Comparison of ENCODE assay signal across 11 cellular contexts in the genomic region with DNA sequence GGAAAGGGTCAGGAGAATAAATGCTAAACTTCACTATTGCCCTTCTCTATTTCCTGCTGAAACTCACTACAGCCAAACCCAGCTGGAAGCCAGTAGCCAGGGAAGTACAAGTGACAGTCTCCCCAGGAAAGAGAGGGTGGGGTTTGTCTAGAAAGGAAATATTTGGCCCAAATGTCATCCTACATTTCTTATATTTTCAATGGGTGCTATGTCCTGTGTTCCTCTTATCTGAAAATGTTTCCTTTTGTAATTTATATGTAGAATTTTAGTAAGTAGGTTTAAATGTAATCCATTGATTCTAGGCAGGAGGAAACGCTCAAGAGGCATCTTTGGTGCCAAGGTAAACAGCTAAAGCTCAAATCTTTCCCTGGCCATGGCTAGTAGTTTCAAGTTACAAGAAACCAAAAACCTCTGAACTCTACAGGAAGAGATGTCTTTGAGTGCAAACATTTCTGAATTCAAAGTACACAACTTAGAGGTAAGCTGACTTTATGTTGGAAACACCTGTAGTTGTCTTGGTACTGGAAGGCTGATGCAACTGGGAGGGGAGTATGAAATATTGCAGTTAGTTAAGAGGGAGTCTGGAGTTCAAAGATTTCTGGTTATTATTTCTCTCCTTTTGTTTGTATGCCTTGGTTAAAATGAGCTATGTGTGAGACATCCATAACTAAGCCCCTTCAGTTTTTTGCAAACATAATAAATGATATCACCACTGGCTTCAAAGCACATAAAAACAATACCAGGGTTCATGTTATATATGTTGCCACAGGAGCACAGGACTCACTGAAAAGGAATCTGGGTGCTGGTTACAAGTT.
DNase-seq lines count a peak whose midpoint lies in the region; ATAC-seq and TF ChIP-seq lines count a peak whose summit lies in the region.
"Had no signal": no experiment of that assay in that cellular context is flagged by ENCODE, and none has a peak within 500 bp of the region (broad histone marks: within the 10 kb centered on the region; RNA-seq: fewer than 3 reads in every experiment).

No MANE protein-coding gene starts in this region.

- H3K4me1 Mint-ChIP-seq in MCF 10A (ENCODE audit: insufficient read depth, unreplicated experiment), result peaks cover 24% of the 10 kb centered on the region

- no peaks in the 10 kb centered on the region for H3K36me3 Mint-ChIP-seq in MCF 10A (ENCODE audit: insufficient read depth, unreplicated experiment)
- no peaks in the 10 kb centered on the region for H3K36me3 Mint-ChIP-seq in activated naive CD4-positive, alpha-beta T cell treated with anti-CD3 and anti-CD28 coated beads, Interleukin-2, amount 50 U/mL, for 72 hours

- no peak for ATAC-seq in activated naive CD4-positive, alpha-beta T cell treated with anti-CD3 and anti-CD28 coated beads, Interleukin-2, amount 50 U/mL, for 72 hours
- ATAC-seq: GM12878, K562 had no signal

- H3K9me3 ChIP-seq in breast epithelium, result no peaks in the 10 kb centered on the region

- DNase-seq in MCF 10A (ENCODE audit: unreplicated experiment) (peak; percentile 59), breast epithelium (ENCODE audit: low spot score in 2 of 2) (no peak), SHP77 (lab: John Stamatoyannopoulos, UW) (peak; percentile 27 to 50), glomerular endothelial cell (ENCODE audit: extremely low read depth, low read depth, low spot score) (peak; percentile 52), caudate nucleus (lab: John Stamatoyannopoulos, UW) (no peak)
- no peak for DNase-seq in stimulated activated CD4-positive, alpha-beta T cell treated with anti-CD3 and anti-CD28 coated beads, Interleukin-1b, Interleukin-23, amount 100 ng/mL, for 48 hours
- DNase-seq in effector CD4-positive, alpha-beta T cell, result no peak
- DNase-seq in activated naive CD4-positive, alpha-beta T cell treated with anti-CD3 and anti-CD28 coated beads, Interleukin-2, amount 50 U/mL, for 72 hours (ENCODE audit: low spot score in 2 of 2), result no peak
- DNase-seq: activated T-cell treated with anti-CD3 and anti-CD28 coated beads, Interleukin-2, amount 50 U/mL, for 1 hour had no signal

- no peaks in the 10 kb centered on the region for H3K27me3 Mint-ChIP-seq in MCF 10A (ENCODE audit: insufficient read depth, unreplicated experiment)

- H3K4me3 ChIP-seq in breast epithelium, result no peak overlapping the region
- H3K4me3 ChIP-seq: GM12878, K562 had no signal

- CTCF ChIA-PET in MCF 10A (lab: Yijun Ruan, JAX), result interaction anchor here (0.6 to 0.9 kb wide), 3 partner anchors 528 to 1519 kb away, joined by 3 read pairs; no protein-coding TSS in a partner anchor

- no peaks in the 10 kb centered on the region for H3K9me3 Mint-ChIP-seq in MCF 10A (ENCODE audit: unreplicated experiment)
- no peaks in the 10 kb centered on the region for H3K9me3 Mint-ChIP-seq in activated naive CD4-positive, alpha-beta T cell treated with anti-CD3 and anti-CD28 coated beads, Interleukin-2, amount 50 U/mL, for 72 hours

- H3K4me1 ChIP-seq in breast epithelium, result no peaks in the 10 kb centered on the region

- no TSS peak for BruUV-seq in MCF 10A (replicated peaks; lab: Mats Ljungman, UMichigan)

- no peak for TF ChIP-seq POLR2A in breast epithelium (IDR thresholded peaks at IDR 0.05)

- no peaks in the 10 kb centered on the region for H3K27me3 ChIP-seq in breast epithelium

- no peak overlapping the region for H3K4me3 Mint-ChIP-seq in MCF 10A (ENCODE audit: unreplicated experiment)

- intact Hi-C loops in MCF 10A (cut with micrococcal nuclease), result no loop called here
- intact Hi-C loops in breast epithelium (cut with DNase I; ENCODE audit: low total_unique reads), result no loop called here

- no peak for TF ChIP-seq CTCF in MCF 10A (IDR thresholded peaks at IDR 0.05; ENCODE audit: unreplicated experiment)
- no peak for TF ChIP-seq CTCF in breast epithelium (IDR thresholded peaks at IDR 0.05)

- no peak overlapping the region for H3K27ac ChIP-seq in breast epithelium
- no peak overlapping the region for H3K27ac ChIP-seq in caudate nucleus (ENCODE audit: low read depth, low read length)

- peak overlapping the region; percentile 42 for H3K27ac Mint-ChIP-seq in MCF 10A (ENCODE audit: low read depth, unreplicated experiment)
- no peak overlapping the region for H3K27ac Mint-ChIP-seq in activated naive CD4-positive, alpha-beta T cell treated with anti-CD3 and anti-CD28 coated beads, Interleukin-2, amount 50 U/mL, for 72 hours

- POLR2A ChIA-PET in MCF 10A (lab: Yijun Ruan, JAX), result interaction anchor here (1.3 kb wide), 1 partner anchor 15 kb away, joined by 6 read pairs; no protein-coding TSS in a partner anchor

- no peaks in the 10 kb centered on the region for H3K36me3 ChIP-seq in breast epithelium

Comparison
In these comparisons a context has a peak if more than half of its experiments do, and no peak if none do; other contexts are left out.
1. DNase-seq: peak in MCF 10A (single experiment), SHP77 (2 of 2) and glomerular endothelial cell (single experiment); none in breast epithelium (0 of 2), caudate nucleus (0 of 61), stimulated activated CD4-positive, alpha-beta T cell treated with anti-CD3 and anti-CD28 coated beads, Interleukin-1b, Interleukin-23, amount 100 ng/mL, for 48 hours (single experiment), effector CD4-positive, alpha-beta T cell (single experiment) and activated naive CD4-positive, alpha-beta T cell treated with anti-CD3 and anti-CD28 coated beads, Interleukin-2, amount 50 U/mL, for 72 hours (0 of 2).